In genomic region chr11:119121008-119121810, GRCh38 we compare ENCODE assay signal across 8 cellular contexts. TPM values are rescaled to one million over a fixed set of nuclear protein-coding genes. Genes with fewer than 3 reads are reported as not detected.
A peak's percentile ranks its signal among the peaks of the same experiment; 100 is the strongest.
DNase-seq lines count a peak whose midpoint lies in the region; ATAC-seq and TF ChIP-seq lines count a peak whose summit lies in the region.

A gene with protein sequence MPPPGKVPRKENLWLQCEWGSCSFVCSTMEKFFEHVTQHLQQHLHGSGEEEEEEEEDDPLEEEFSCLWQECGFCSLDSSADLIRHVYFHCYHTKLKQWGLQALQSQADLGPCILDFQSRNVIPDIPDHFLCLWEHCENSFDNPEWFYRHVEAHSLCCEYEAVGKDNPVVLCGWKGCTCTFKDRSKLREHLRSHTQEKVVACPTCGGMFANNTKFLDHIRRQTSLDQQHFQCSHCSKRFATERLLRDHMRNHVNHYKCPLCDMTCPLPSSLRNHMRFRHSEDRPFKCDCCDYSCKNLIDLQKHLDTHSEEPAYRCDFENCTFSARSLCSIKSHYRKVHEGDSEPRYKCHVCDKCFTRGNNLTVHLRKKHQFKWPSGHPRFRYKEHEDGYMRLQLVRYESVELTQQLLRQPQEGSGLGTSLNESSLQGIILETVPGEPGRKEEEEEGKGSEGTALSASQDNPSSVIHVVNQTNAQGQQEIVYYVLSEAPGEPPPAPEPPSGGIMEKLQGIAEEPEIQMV (plus strand): TSS chr11:119121580. CDS start chr11:119126945, 5,365 bp downstream.

- H3K9ac ChIP-seq in smooth muscle cell (ENCODE audit: low read depth) = peak within 1 kb of the TSS; percentile 83

- H3K79me2 ChIP-seq in smooth muscle cell (ENCODE audit: low read depth) = peaks cover 27% of the 10 kb centered on the region

- TF ChIP-seq CTCF in activated B cell treated with CpG ODN at 0.5 μM for 24 hours (IDR thresholded peaks at IDR 0.05) (no peak), smooth muscle cell (IDR thresholded peaks at IDR 0.05; ENCODE audit: borderline replicate concordance, insufficient read depth, poor library complexity, severe bottlenecking) (no peak)

- peaks cover 30% of the 10 kb centered on the region for H3K36me3 Mint-ChIP-seq in activated B cell treated with CpG ODN at 0.5 μM for 24 hours (ENCODE audit: low read depth)

- H3K9me3 Mint-ChIP-seq in activated B cell treated with CpG ODN at 0.5 μM for 24 hours = no peaks in the 10 kb centered on the region

- DNase-seq in AG08395 (ENCODE audit: low spot score) (peak; percentile 100), NCI-H345 (lab: John Stamatoyannopoulos, UW) (peak; percentile 99), activated B cell treated with CpG ODN at 0.5 μM for 24 hours (peak; percentile 97), caudate nucleus (lab: John Stamatoyannopoulos, UW) (peak; percentile 83 to 100 (median 99)), iPS-NIHi7 (ENCODE audit: extremely low spot score) (peak; percentile 100), smooth muscle cell (lab: John Stamatoyannopoulos, UW; ENCODE audit: unreplicated experiment) (peak; percentile 97)

- in situ Hi-C loops in GM18951 (cut with MboI; ENCODE audit: low sequenced_read_pairs, unreplicated experiment) = no loop called here

- intact Hi-C loops in activated B cell treated with CpG ODN at 0.5 μM for 24 hours (cut with micrococcal nuclease) = loop anchor here (1.0 kb wide), 8 partner anchors 14 to 213 kb away; partner anchors contain the start of genes C2CD2L, DPAGT1, HYOU1 and RNF26

- no peaks in the 10 kb centered on the region for H3K27me3 Mint-ChIP-seq in activated B cell treated with CpG ODN at 0.5 μM for 24 hours

- peak within 1 kb of the TSS; percentile 88 for H3K4me3 ChIP-seq in smooth muscle cell

- POLR2A ChIA-PET in activated B cell treated with CpG ODN at 0.5 μM for 24 hours (lab: Charles Lee) = interaction anchor here (0.6 to 5.4 kb wide), 19 partner anchors 8 to 1109 kb away, joined by 3 to 40 read pairs (median 4); partner anchors contain the start of genes C2CD2L, DPAGT1, HMBS and NLRX1

- H3K27ac ChIP-seq in caudate nucleus (ENCODE audit: low read depth, low read length) (peak within 1 kb of the TSS; percentile 88), smooth muscle cell (ENCODE audit: low read depth) (peak within 1 kb of the TSS; percentile 49)

- CTCF ChIA-PET in activated B cell treated with CpG ODN at 0.5 μM for 24 hours (lab: Charles Lee) = interaction anchor here (1.0 to 2.0 kb wide), 4 partner anchors 14 to 75 kb away, joined by 3 to 9 read pairs (median 4); partner anchors contain the start of gene C2CD2L

- peak; percentile 81 for TF ChIP-seq POLR2A in GM18951 (IDR thresholded peaks at IDR 0.05; ENCODE audit: extremely low read depth, insufficient read depth, insufficient read length)

- H3K36me3 ChIP-seq in smooth muscle cell (ENCODE audit: low read depth) = no peaks in the 10 kb centered on the region

- peak within 1 kb of the TSS; percentile 94 for H3K4me3 Mint-ChIP-seq in activated B cell treated with CpG ODN at 0.5 μM for 24 hours

- no peaks in the 10 kb centered on the region for H3K27me3 ChIP-seq in smooth muscle cell (ENCODE audit: low read depth)

- peak within 1 kb of the TSS; percentile 98 for H3K4me2 ChIP-seq in smooth muscle cell

- peaks cover 9% of the 10 kb centered on the region for H4K20me1 ChIP-seq in smooth muscle cell (ENCODE audit: low read depth)

- peaks cover 6% of the 10 kb centered on the region for H3K4me1 ChIP-seq in smooth muscle cell (ENCODE audit: low read depth)

- no peaks in the 10 kb centered on the region for H3K9me3 ChIP-seq in smooth muscle cell (replicated peaks; ENCODE audit: low read depth)

- ATAC-seq in HG03196 (IDR thresholded peaks at IDR 0.05; ENCODE audit: unreplicated experiment) = peak; percentile 94
- ATAC-seq in activated B cell treated with CpG ODN at 0.5 μM for 24 hours (ENCODE audit: low read depth) = peak; percentile 97

- H3K4me1 Mint-ChIP-seq in activated B cell treated with CpG ODN at 0.5 μM for 24 hours = peaks cover 30% of the 10 kb centered on the region

- H2AFZ ChIP-seq in smooth muscle cell (ENCODE audit: low read depth) = peak within 1 kb of the TSS; percentile 87

- 1% methylated on average over 54 of the region's 54 CpGs for WGBS in smooth muscle cell (ENCODE audit: low lambda C conversion rate)

- peak within 1 kb of the TSS; percentile 92 for H3K27ac Mint-ChIP-seq in activated B cell treated with CpG ODN at 0.5 μM for 24 hours

- no peaks in the 10 kb centered on the region for H3F3A ChIP-seq in smooth muscle cell (ENCODE audit: low read depth)

RNA-seq across cellular contexts. Expression of the gene that starts here (rescaled TPM):
- total RNA-seq in activated B cell treated with CpG ODN at 0.5 μM for 24 hours = 47.8 and 62.6 TPM in 2 replicates
- 17.3 and 18.6 TPM in 2 replicates for total RNA-seq in smooth muscle cell
- 11.2 and 15.6 TPM in 2 replicates for polyA plus RNA-seq in smooth muscle cell

Comparison
In these comparisons a context has a peak if more than half of its experiments do, and no peak if none do; other contexts are left out.
1. Peak in every context shown above with its lines: DNase-seq, ATAC-seq, H3K4me3 ChIP-seq and H3K27ac ChIP-seq.